In genomic region chr14:52552063-52552988, GRCh38 we compare ENCODE assay signal across 1 cellular context.
A peak's percentile ranks its signal among the peaks of the same experiment; 100 is the strongest.
TF ChIP-seq lines count a peak whose summit lies in the region.

Gene GPR137C, plus strand, starts transcription at chr14:52552836. Its CDS starts 312 bp downstream, at chr14:52553148.
Gene TXNDC16, minus strand, starts transcription at chr14:52552505. Its CDS starts 8,948 bp downstream, at chr14:52543557.

TF ChIP-seq in HepG2, 621 proteins besides CTCF, POLR2A, EP300 and RAD21 (continued from another document and continues in another):
- TF ChIP-seq ZBTB40 (IDR thresholded peaks at IDR 0.05) (no peak), ZBTB40 (CRISPR knock-in tag; IDR thresholded peaks at IDR 0.05) (peak; percentile 64; the same call in 1 of the 2 replicates), ZFP37 (CRISPR knock-in tag; IDR thresholded peaks at IDR 0.05; ENCODE audit: borderline replicate concordance) (0 out of 2 replicates have a peak, but pooled peaks have one; percentile 10), IRX3 (CRISPR knock-in tag; IDR thresholded peaks at IDR 0.05; ENCODE audit: borderline replicate concordance, low read depth) (no peak), SMC3 (IDR thresholded peaks at IDR 0.05; ENCODE audit: low read length) (no peak), CBX1 (IDR thresholded peaks at IDR 0.05; ENCODE audit: low read depth) (no peak), ZFP41 (CRISPR knock-in tag; IDR thresholded peaks at IDR 0.05; ENCODE audit: borderline replicate concordance) (peak; percentile 76; the same call in 1 of the 2 replicates), ZNF274 (CRISPR knock-in tag; IDR thresholded peaks at IDR 0.05) (peak; percentile 83), TAF15 (IDR thresholded peaks at IDR 0.05; ENCODE audit: low read depth, low read length, poor library complexity, severe bottlenecking) (no peak), ZSCAN21 (CRISPR knock-in tag; IDR thresholded peaks at IDR 0.05; ENCODE audit: borderline replicate concordance) (no peak), ZNF44 (CRISPR knock-in tag; IDR thresholded peaks at IDR 0.05) (no peak), TCF7L2 (IDR thresholded peaks at IDR 0.05; ENCODE audit: low read depth, low read length) (no peak), ZBTB37 (CRISPR knock-in tag; IDR thresholded peaks at IDR 0.05) (no peak), NFYB (CRISPR knock-in tag; IDR thresholded peaks at IDR 0.05) (peak; percentile 96), ZNF562 (CRISPR knock-in tag; IDR thresholded peaks at IDR 0.05; ENCODE audit: borderline replicate concordance) (no peak), PAF1 (CRISPR knock-in tag; IDR thresholded peaks at IDR 0.05) (no peak), FOXA3 (CRISPR knock-in tag; IDR thresholded peaks at IDR 0.05) (peak; percentile 32; the same call in 1 of the 2 replicates), ZNF577 (CRISPR knock-in tag; IDR thresholded peaks at IDR 0.05; ENCODE audit: borderline replicate concordance, low read depth) (no peak), NFKB2 (CRISPR knock-in tag; IDR thresholded peaks at IDR 0.05; ENCODE audit: borderline replicate concordance) (peak; percentile 70; the same call in 1 of the 2 replicates), CSRNP2 (CRISPR knock-in tag; conservative IDR thresholded peaks at IDR 0.05; ENCODE audit: low read depth) (no peak), ZNF230 (CRISPR knock-in tag; IDR thresholded peaks at IDR 0.05) (peak; percentile 40; the same call in 1 of the 2 replicates), ZNF280B (CRISPR knock-in tag; IDR thresholded peaks at IDR 0.05; ENCODE audit: borderline replicate concordance) (peak; percentile 62; the same call in 1 of the 2 replicates), ZNF75D (CRISPR knock-in tag; IDR thresholded peaks at IDR 0.05; ENCODE audit: borderline replicate concordance) (no peak), FOXA1 (IDR thresholded peaks at IDR 0.05) (no peak), FOXA1 (CRISPR knock-in tag; IDR thresholded peaks at IDR 0.05) (no peak), HOXA7 (CRISPR knock-in tag; IDR thresholded peaks at IDR 0.05) (no peak), ZNF33B (CRISPR knock-in tag; IDR thresholded peaks at IDR 0.05) (peak; percentile 44; the same call in 1 of the 2 replicates), ZFP91 (CRISPR knock-in tag; IDR thresholded peaks at IDR 0.05; ENCODE audit: borderline replicate concordance) (peak; percentile 77), SETDB1 (CRISPR knock-in tag; IDR thresholded peaks at IDR 0.05; ENCODE audit: borderline replicate concordance) (no peak), ZNF292 (CRISPR knock-in tag; IDR thresholded peaks at IDR 0.05; ENCODE audit: borderline replicate concordance, low read depth) (peak; percentile 70), HMGXB3 (CRISPR knock-in tag; IDR thresholded peaks at IDR 0.05; ENCODE audit: borderline replicate concordance) (peak; percentile 18; the same call in 1 of the 2 replicates), SOX6 (IDR thresholded peaks at IDR 0.05) (no peak), SOX6 (CRISPR knock-in tag; IDR thresholded peaks at IDR 0.05) (peak; percentile 50), ZSCAN5A (CRISPR knock-in tag; IDR thresholded peaks at IDR 0.05; ENCODE audit: borderline replicate concordance) (peak; percentile 93), ZNF234 (CRISPR knock-in tag; conservative IDR thresholded peaks at IDR 0.05) (0 out of 2 replicates have a peak, but pooled peaks have one; percentile 62), CHD4 (IDR thresholded peaks at IDR 0.05; ENCODE audit: borderline replicate concordance, low read length) (no peak)
